Comparison of ENCODE assay signal across 20 cellular contexts in the genomic region with DNA sequence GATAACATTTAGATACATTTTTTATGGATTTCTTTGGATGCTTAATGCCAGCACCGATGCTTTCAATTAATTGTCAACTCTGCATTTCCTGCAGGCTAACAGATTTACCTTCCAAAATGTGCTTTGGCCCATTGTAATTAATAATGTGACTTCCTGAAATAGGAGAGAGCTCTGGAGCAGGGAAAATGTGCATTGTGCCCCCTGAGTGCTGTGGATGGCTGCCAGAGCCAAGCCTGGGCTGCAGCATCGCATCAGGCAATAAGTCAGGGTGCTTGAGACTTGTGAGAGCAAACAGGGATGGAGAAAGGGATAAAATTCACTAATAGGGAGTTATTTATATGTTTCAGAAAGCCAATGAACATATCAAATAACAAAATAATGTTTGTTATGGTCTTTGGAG.
"Had no signal": no experiment of that assay in that cellular context is flagged by ENCODE, and none has a peak within 500 bp of the region (broad histone marks: within the 10 kb centered on the region; RNA-seq: fewer than 3 reads in every experiment).

No MANE protein-coding gene starts in this region.

- H3K36me3 ChIP-seq: ovary, stomach had no signal

- H3K4me3 ChIP-seq: body of pancreas, dorsolateral prefrontal cortex, hepatocyte, ovary, psoas muscle, smooth muscle cell, stomach had no signal

- ATAC-seq: activated CD8-positive, alpha-beta T cell treated with anti-CD3 and anti-CD28 coated beads for 36 hours; activated T-helper 17 cell treated with anti-CD3 and anti-CD28 coated beads, Interleukin-2, amount 50 U/mL, for 72 hours; body of pancreas; naive thymus-derived CD4-positive, alpha-beta T cell; psoas muscle; right cardiac atrium; stimulated activated effector memory CD8-positive, alpha-beta T cell treated with anti-CD3 and anti-CD28 coated beads, Interleukin-12 subunit alpha, Interleukin-12 subunit beta, amount 100 ng/mL, for 72 hours had no signal

- H3K9me3 ChIP-seq: body of pancreas, ovary, psoas muscle, stomach had no signal

- DNase-seq: activated CD4-positive, alpha-beta T cell treated with anti-CD3 and anti-CD28 coated beads, Interleukin-2, amount 10 ng/mL, durations not matched to agents 24 days and 14 days; activated CD8-positive, alpha-beta T cell treated with anti-CD3 and anti-CD28 coated beads for 36 hours; activated naive CD4-positive, alpha-beta T cell treated with anti-CD3 and anti-CD28 coated beads for 36 hours; activated T-cell treated with anti-CD3 and anti-CD28 coated beads, Interleukin-2, amount 50 U/mL, for 1 hour; body of pancreas; dorsolateral prefrontal cortex; foreskin fibroblast; mesenchymal stem cell; naive thymus-derived CD4-positive, alpha-beta T cell; ovary; psoas muscle; right cardiac atrium; stimulated activated CD4-positive, alpha-beta T cell treated with anti-CD3 and anti-CD28 coated beads, Interleukin-4, amount 100 ng/mL, for 24 hours; stomach; trophoblast cell had no signal

- H3K4me1 ChIP-seq: body of pancreas, psoas muscle, stomach had no signal

- H3K27me3 ChIP-seq: body of pancreas, dorsolateral prefrontal cortex, hepatocyte, ovary, stomach had no signal

- H3K27ac ChIP-seq: body of pancreas, dorsolateral prefrontal cortex, epithelial cell of prostate, hepatocyte, ovary, psoas muscle, stomach had no signal
